2 cellular contexts compared by ENCODE assay signal in genomic region chr3:156822626-156823260, GRCh38. TPM values are rescaled to one million over a fixed set of nuclear protein-coding genes. Genes with fewer than 3 reads are reported as not detected.
"Had no signal": no experiment of that assay in that cellular context is flagged by ENCODE, and none has a peak within 500 bp of the region (broad histone marks: within the 10 kb centered on the region; RNA-seq: fewer than 3 reads in every experiment).

No MANE protein-coding gene starts in this region.

RNA-seq across cellular contexts. Expression of gene LEKR1, which starts 3.4 kb away (rescaled TPM):
- total RNA-seq: ascending aorta, glomerular endothelial cell had no signal
